Comparison of ENCODE assay signal across 1 cellular context in genomic region chr20:56439784-56440291, GRCh38.
TF ChIP-seq lines count a peak whose summit lies in the region.

No MANE protein-coding gene starts in this region.

TF ChIP-seq in IMR-90, 13 proteins besides CTCF, POLR2A, EP300 and RAD21:
- TF ChIP-seq FOS (IDR thresholded peaks at IDR 0.05; ENCODE audit: low read depth, low read length) (peak; percentile 79), CHD1 (IDR thresholded peaks at IDR 0.05; ENCODE audit: low read depth, low read length) (0 out of 2 replicates have a peak, but pooled peaks have one; percentile 10), MAZ (IDR thresholded peaks at IDR 0.05; ENCODE audit: borderline replicate concordance, low read depth, low read length) (peak; percentile 75), MXI1 (IDR thresholded peaks at IDR 0.05; ENCODE audit: borderline replicate concordance, low read depth, low read length) (peak; percentile 73; the same call in 1 of the 2 replicates), RCOR1 (IDR thresholded peaks at IDR 0.05; ENCODE audit: insufficient replicate concordance, low read length) (peak; percentile 93), MAFK (IDR thresholded peaks at IDR 0.05; ENCODE audit: low read depth, low read length) (no peak), NFE2L2 (IDR thresholded peaks at IDR 0.05; ENCODE audit: low read depth, low read length) (no peak), BHLHE40 (IDR thresholded peaks at IDR 0.05; ENCODE audit: low read depth, low read length) (peak; percentile 98), CEBPB (IDR thresholded peaks at IDR 0.05; ENCODE audit: low read depth, low read length) (no peak; the same call in 1 of the 2 replicates), SMC3 (IDR thresholded peaks at IDR 0.05; ENCODE audit: low read depth, low read length) (0 out of 2 replicates have a peak, but pooled peaks have one; percentile 1), ELK1 (IDR thresholded peaks at IDR 0.05; ENCODE audit: borderline replicate concordance, low read depth, low read length) (no peak), USF2 (IDR thresholded peaks at IDR 0.05; ENCODE audit: low read depth, low read length) (peak; percentile 45; the same call in 1 of the 2 replicates)
